ENCODE assay signal across 8 cellular contexts in genomic region chr2:119759451-119760236, GRCh38. TPM values are rescaled to one million over a fixed set of nuclear protein-coding genes. Genes with fewer than 3 reads are reported as not detected.
A peak's percentile ranks its signal among the peaks of the same experiment; 100 is the strongest.
DNase-seq lines count a peak whose midpoint lies in the region; ATAC-seq, FAIRE-seq and TF ChIP-seq lines count a peak whose summit lies in the region.

PTPN4 (plus strand) TSS chr2:119759922; CDS start chr2:119809854, 49,932 bp downstream.

- peak; percentile 97 for ATAC-seq in GM21515 (IDR thresholded peaks at IDR 0.05; ENCODE audit: unreplicated experiment)

- H3K4me1 ChIP-seq in OCI-LY3 (ENCODE audit: low read length) = peaks cover 17% of the 10 kb centered on the region
- peaks cover 4% of the 10 kb centered on the region for H3K4me1 ChIP-seq in mesodermal cell (ENCODE audit: control insufficient read depth, insufficient read depth, low read length, poor library complexity, severe bottlenecking)

- peak within 1 kb of the TSS; percentile 90 for H2AFZ ChIP-seq in OCI-LY3 (ENCODE audit: low read depth, low read length)

- H3K27ac ChIP-seq in OCI-LY3 (ENCODE audit: low read length) = peak within 1 kb of the TSS; percentile 91
- peak within 1 kb of the TSS; percentile 96 for H3K27ac ChIP-seq in mesodermal cell (ENCODE audit: low read depth, low read length, severe bottlenecking)

- DNase-seq in D341Med (ENCODE audit: low spot score) = peak; percentile 95
- peak; percentile 92 for DNase-seq in HuH-7 (ENCODE audit: low spot score)
- DNase-seq in activated CD8-positive, alpha-beta memory T cell treated with anti-CD3 and anti-CD28 coated beads, Interleukin-2, amount 50 U/mL, for 48 hours = peak; percentile 96
- DNase-seq in stimulated activated CD8-positive, alpha-beta memory T cell treated with anti-CD3 and anti-CD28 coated beads, Interleukin-15, amount 100 ng/mL, for 4 hours (ENCODE audit: low read depth in 2 of 2) = peak; percentile 93 to 95

- WGBS in mesodermal cell (ENCODE audit: insufficient coverage in 2 of 2), 2 experiments = 0% methylated on average over 33 to 37 of the region's 59 CpGs

- H3K9ac ChIP-seq in OCI-LY3 (ENCODE audit: low read length) = peak within 1 kb of the TSS; percentile 91

- H4K20me1 ChIP-seq in OCI-LY3 (ENCODE audit: insufficient read depth, low read length) = no peaks in the 10 kb centered on the region

- no peaks in the 10 kb centered on the region for H3K27me3 ChIP-seq in OCI-LY3 (ENCODE audit: low read depth, low read length)

- H3K4me3 ChIP-seq in OCI-LY3 (ENCODE audit: low read length) = peak within 1 kb of the TSS; percentile 91
- H3K4me3 ChIP-seq in mesodermal cell (ENCODE audit: extremely low read depth, insufficient read depth, low read length, poor library complexity, severe bottlenecking) = peak within 1 kb of the TSS; percentile 93

- FAIRE-seq in endometrium (lab: Jason Lieb, UNC) = peak; percentile 89

- H3K36me3 ChIP-seq in OCI-LY3 (replicated peaks; ENCODE audit: low read depth, low read length) (no peaks in the 10 kb centered on the region), mesodermal cell (ENCODE audit: control insufficient read depth, insufficient read depth, low read length) (no peaks in the 10 kb centered on the region)

- H3K79me2 ChIP-seq in OCI-LY3 (ENCODE audit: low read length) = peaks cover 47% of the 10 kb centered on the region

- H3K9me3 ChIP-seq in OCI-LY3 (ENCODE audit: insufficient read depth, low read length) (no peaks in the 10 kb centered on the region), mesodermal cell (ENCODE audit: control insufficient read depth, low read length) (no peaks in the 10 kb centered on the region)

- TF ChIP-seq CTCF in OCI-LY3 (IDR thresholded peaks at IDR 0.05; ENCODE audit: low read depth, low read length) = no peak

- peak within 1 kb of the TSS; percentile 88 for H3K4me2 ChIP-seq in OCI-LY3 (ENCODE audit: low read length)

RNA-seq across cellular contexts. Expression of gene PTPN4, which starts in this region (rescaled TPM):
- polyA plus RNA-seq in mesodermal cell (2013, experiment 1 of 2) = 32.0 TPM
- 27.1 TPM for polyA plus RNA-seq in mesodermal cell (2013, experiment 2 of 2)

Comparison
In these comparisons a context has a peak if more than half of its experiments do, and no peak if none do; other contexts are left out.
1. Peak in every context shown above with its lines: DNase-seq, ATAC-seq, H3K4me3 ChIP-seq and H3K27ac ChIP-seq.